ENCODE assay signal across 25 cellular contexts in genomic region chr6:10343320-10343719, GRCh38.
DNase-seq lines count a peak whose midpoint lies in the region; ATAC-seq and TF ChIP-seq lines count a peak whose summit lies in the region.
"Had no signal": no experiment of that assay in that cellular context is flagged by ENCODE, and none has a peak within 500 bp of the region (broad histone marks: within the 10 kb centered on the region; RNA-seq: fewer than 3 reads in every experiment).

No MANE protein-coding gene starts in this region.

- no peak overlapping the region for H3K27ac Mint-ChIP-seq in GM23338
- H3K27ac Mint-ChIP-seq in endodermal cell, result no peak overlapping the region
- H3K27ac Mint-ChIP-seq in activated naive CD4-positive, alpha-beta T cell treated with anti-CD3 and anti-CD28 coated beads for 36 hours, result no peak overlapping the region
- no peak overlapping the region for H3K27ac Mint-ChIP-seq in effector memory CD8-positive, alpha-beta T cell
- H3K27ac Mint-ChIP-seq: activated CD4-positive, alpha-beta T cell treated with anti-CD3 and anti-CD28 coated beads for 36 hours; activated naive CD8-positive, alpha-beta T cell treated with anti-CD3 and anti-CD28 coated beads, Interleukin-2, amount 10 ng/mL, durations not matched to agents 7 days and 5 days; natural killer cell treated with Interleukin-12 subunit alpha and Interleukin-12 subunit beta and Interleukin-15 and Interleukin-18, amount 100 ng/mL, for 72 hours; stimulated activated memory B cell treated with anti-CD40 and anti-IgM and Interleukin-4, amounts not matched to agents 10 μg/mL and 1 μg/mL and 100 μg/mL, for 72 hours; T-helper 17 cell had no signal

- H3K79me2 ChIP-seq in GM23338 (replicated peaks; ENCODE audit: insufficient read depth), result no peaks in the 10 kb centered on the region

- no peaks in the 10 kb centered on the region for H3K27me3 ChIP-seq in GM23338 (ENCODE audit: insufficient read depth)
- no peaks in the 10 kb centered on the region for H3K27me3 ChIP-seq in endodermal cell (ENCODE audit: control insufficient read depth, insufficient read depth, low read length, poor library complexity, severe bottlenecking)
- H3K27me3 ChIP-seq: transverse colon had no signal

- no peaks in the 10 kb centered on the region for H3K9me3 Mint-ChIP-seq in GM23338
- H3K9me3 Mint-ChIP-seq in endodermal cell, result no peaks in the 10 kb centered on the region
- no peaks in the 10 kb centered on the region for H3K9me3 Mint-ChIP-seq in activated naive CD4-positive, alpha-beta T cell treated with anti-CD3 and anti-CD28 coated beads for 36 hours
- peaks cover 0 to 11% of the 10 kb centered on the region in 2 donors for H3K9me3 Mint-ChIP-seq in effector memory CD8-positive, alpha-beta T cell
- H3K9me3 Mint-ChIP-seq: activated naive CD8-positive, alpha-beta T cell treated with anti-CD3 and anti-CD28 coated beads, Interleukin-2, amount 10 ng/mL, durations not matched to agents 7 days and 5 days; natural killer cell treated with Interleukin-12 subunit alpha and Interleukin-12 subunit beta and Interleukin-15 and Interleukin-18, amount 100 ng/mL, for 72 hours had no signal

- no peaks in the 10 kb centered on the region for H3K36me3 ChIP-seq in GM23338 (ENCODE audit: insufficient read depth)
- no peaks in the 10 kb centered on the region for H3K36me3 ChIP-seq in endodermal cell (ENCODE audit: control insufficient read depth, insufficient read depth, low read length)
- H3K36me3 ChIP-seq: transverse colon had no signal

- no peak for DNase-seq in GM23338 (ENCODE audit: low spot score)
- DNase-seq in M059J (ENCODE audit: low read depth), result peak; percentile 17
- peak; percentile 39 for DNase-seq in SK-MEL-5 (ENCODE audit: low read depth, low spot score)
- DNase-seq in endodermal cell, result no peak
- no peak for DNase-seq in H4 (ENCODE audit: low spot score)
- DNase-seq in NCI-H146 (lab: John Stamatoyannopoulos, UW), result no peak
- DNase-seq in activated naive CD4-positive, alpha-beta T cell treated with anti-CD3 and anti-CD28 coated beads for 36 hours, result no peak
- DNase-seq in effector memory CD8-positive, alpha-beta T cell, result no peak
- DNase-seq: ACHN; activated CD4-positive, alpha-beta T cell treated with anti-CD3 and anti-CD28 coated beads for 36 hours; activated gamma-delta T cell; activated naive CD8-positive, alpha-beta T cell treated with anti-CD3 and anti-CD28 coated beads, Interleukin-2, amount 10 ng/mL, durations not matched to agents 7 days and 5 days; aorta; CD8-positive, alpha-beta memory T cell; H7; NCI-H1417; NCI-H2029 treated with DMSO at 0.1 percent for 48 hours; NCI-H345; occipital lobe; RPMI8226; T-helper 17 cell; transverse colon had no signal

- no peak overlapping the region for H3K4me2 ChIP-seq in GM23338

- no peaks in the 10 kb centered on the region for H3K4me1 Mint-ChIP-seq in GM23338
- no peaks in the 10 kb centered on the region for H3K4me1 Mint-ChIP-seq in endodermal cell
- H3K4me1 Mint-ChIP-seq in activated naive CD4-positive, alpha-beta T cell treated with anti-CD3 and anti-CD28 coated beads for 36 hours (ENCODE audit: low read depth), result no peaks in the 10 kb centered on the region
- H3K4me1 Mint-ChIP-seq in effector memory CD8-positive, alpha-beta T cell (ENCODE audit: low read depth in 2 of 2), result no peaks in the 10 kb centered on the region
- H3K4me1 Mint-ChIP-seq: activated CD4-positive, alpha-beta T cell treated with anti-CD3 and anti-CD28 coated beads for 36 hours; activated naive CD8-positive, alpha-beta T cell treated with anti-CD3 and anti-CD28 coated beads, Interleukin-2, amount 10 ng/mL, durations not matched to agents 7 days and 5 days; CD8-positive, alpha-beta memory T cell; stimulated activated memory B cell treated with anti-CD40 and anti-IgM and Interleukin-4, amounts not matched to agents 10 μg/mL and 1 μg/mL and 100 μg/mL, for 72 hours; T-helper 17 cell had no signal

- no peaks in the 10 kb centered on the region for H3K36me3 Mint-ChIP-seq in GM23338 (ENCODE audit: low read depth)
- H3K36me3 Mint-ChIP-seq in endodermal cell (ENCODE audit: low read depth), result no peaks in the 10 kb centered on the region
- H3K36me3 Mint-ChIP-seq in activated naive CD4-positive, alpha-beta T cell treated with anti-CD3 and anti-CD28 coated beads for 36 hours (ENCODE audit: low read depth), result no peaks in the 10 kb centered on the region
- no peaks in the 10 kb centered on the region for H3K36me3 Mint-ChIP-seq in effector memory CD8-positive, alpha-beta T cell (ENCODE audit: insufficient read depth)
- H3K36me3 Mint-ChIP-seq: activated naive CD8-positive, alpha-beta T cell treated with anti-CD3 and anti-CD28 coated beads, Interleukin-2, amount 10 ng/mL, durations not matched to agents 7 days and 5 days; CD8-positive, alpha-beta memory T cell; natural killer cell treated with Interleukin-12 subunit alpha and Interleukin-12 subunit beta and Interleukin-15 and Interleukin-18, amount 100 ng/mL, for 72 hours; stimulated activated memory B cell treated with anti-CD40 and anti-IgM and Interleukin-4, amounts not matched to agents 10 μg/mL and 1 μg/mL and 100 μg/mL, for 72 hours had no signal

- H3K27ac ChIP-seq in GM23338 (ENCODE audit: low read depth), result no peak overlapping the region
- H3K27ac ChIP-seq in endodermal cell (ENCODE audit: low read depth, low read length), result no peak overlapping the region
- H3K27ac ChIP-seq: transverse colon had no signal

- intact Hi-C loops in activated naive CD4-positive, alpha-beta T cell treated with anti-CD3 and anti-CD28 coated beads for 36 hours (cut with micrococcal nuclease), result no loop called here

- no peaks in the 10 kb centered on the region for H3K9me3 ChIP-seq in endodermal cell (ENCODE audit: control insufficient read depth, low read length)
- H3K9me3 ChIP-seq: transverse colon had no signal

- H3K9ac ChIP-seq in endodermal cell (ENCODE audit: extremely low read depth, low read length, poor library complexity, severe bottlenecking), result no peak overlapping the region

- H2AFZ ChIP-seq in GM23338, result no peak overlapping the region

- H3K4me3 ChIP-seq in GM23338 (no peak overlapping the region), endodermal cell (ENCODE audit: low read length) (no peak overlapping the region)
- H3K4me3 ChIP-seq: transverse colon had no signal

- H3K9me2 ChIP-seq in GM23338 (ENCODE audit: insufficient read depth), result no peaks in the 10 kb centered on the region

- TF ChIP-seq CTCF in GM23338 (conservative IDR thresholded peaks at IDR 0.05; ENCODE audit: low read depth in 2 of 2) (peak; percentile 9 to 27; a peak in 1 of 4 replicates), endodermal cell (conservative IDR thresholded peaks at IDR 0.05) (peak; percentile 57)

- no peaks in the 10 kb centered on the region for H3F3A ChIP-seq in GM23338 (replicated peaks; ENCODE audit: low read depth)

- H3K4me3 Mint-ChIP-seq in GM23338, result no peak overlapping the region
- H3K4me3 Mint-ChIP-seq in endodermal cell, result no peak overlapping the region
- H3K4me3 Mint-ChIP-seq in activated naive CD4-positive, alpha-beta T cell treated with anti-CD3 and anti-CD28 coated beads for 36 hours, result no peak overlapping the region
- H3K4me3 Mint-ChIP-seq in effector memory CD8-positive, alpha-beta T cell, result no peak overlapping the region
- H3K4me3 Mint-ChIP-seq: activated CD4-positive, alpha-beta T cell treated with anti-CD3 and anti-CD28 coated beads for 36 hours; activated naive CD8-positive, alpha-beta T cell treated with anti-CD3 and anti-CD28 coated beads, Interleukin-2, amount 10 ng/mL, durations not matched to agents 7 days and 5 days; CD8-positive, alpha-beta memory T cell; natural killer cell treated with Interleukin-12 subunit alpha and Interleukin-12 subunit beta and Interleukin-15 and Interleukin-18, amount 100 ng/mL, for 72 hours; stimulated activated memory B cell treated with anti-CD40 and anti-IgM and Interleukin-4, amounts not matched to agents 10 μg/mL and 1 μg/mL and 100 μg/mL, for 72 hours; T-helper 17 cell had no signal

- in situ Hi-C loops in SK-MEL-5 (cut with HindIII; ENCODE audit: low pct_unique_long_range_greater_than_20kb, low sequenced_read_pairs), result no loop called here

- 71 to 82% methylated on average over 2 to 4 of the region's 4 CpGs for WGBS in endodermal cell (ENCODE audit: insufficient coverage in 1 of 2, insufficient read length in 1 of 2), 2 experiments

- H3K4me1 ChIP-seq in GM23338 (ENCODE audit: insufficient read depth) (no peaks in the 10 kb centered on the region), endodermal cell (ENCODE audit: control insufficient read depth, insufficient read depth, low read length) (no peaks in the 10 kb centered on the region)

- H4K20me1 ChIP-seq in GM23338 (replicated peaks; ENCODE audit: insufficient read depth), result no peaks in the 10 kb centered on the region

- H3K27me3 Mint-ChIP-seq in GM23338 (ENCODE audit: insufficient read depth, low read depth, poor library complexity), result peaks cover 3% of the 10 kb centered on the region
- peaks cover 4% of the 10 kb centered on the region for H3K27me3 Mint-ChIP-seq in endodermal cell (ENCODE audit: insufficient read depth)
- peaks cover 3% of the 10 kb centered on the region for H3K27me3 Mint-ChIP-seq in activated naive CD4-positive, alpha-beta T cell treated with anti-CD3 and anti-CD28 coated beads for 36 hours (ENCODE audit: low read depth)
- peaks cover 0 to 7% of the 10 kb centered on the region in 2 donors for H3K27me3 Mint-ChIP-seq in effector memory CD8-positive, alpha-beta T cell
- H3K27me3 Mint-ChIP-seq: activated naive CD8-positive, alpha-beta T cell treated with anti-CD3 and anti-CD28 coated beads, Interleukin-2, amount 10 ng/mL, durations not matched to agents 7 days and 5 days; stimulated activated memory B cell treated with anti-CD40 and anti-IgM and Interleukin-4, amounts not matched to agents 10 μg/mL and 1 μg/mL and 100 μg/mL, for 72 hours had no signal

- ATAC-seq in GM23338, result no peak
- ATAC-seq in effector memory CD8-positive, alpha-beta T cell (replicated peaks), result no peak
- ATAC-seq: activated CD4-positive, alpha-beta T cell treated with anti-CD3 and anti-CD28 coated beads for 36 hours; left lobe of liver; natural killer cell treated with Interleukin-12 subunit alpha and Interleukin-12 subunit beta and Interleukin-15 and Interleukin-18, amount 100 ng/mL, for 72 hours; stimulated activated memory B cell treated with anti-CD40 and anti-IgM and Interleukin-4, amounts not matched to agents 10 μg/mL and 1 μg/mL and 100 μg/mL, for 72 hours; T-helper 17 cell had no signal

- CTCF ChIA-PET in activated naive CD4-positive, alpha-beta T cell treated with anti-CD3 and anti-CD28 coated beads for 36 hours (lab: Charles Lee), result no interaction called here

TF ChIP-seq in GM23338, 12 proteins besides CTCF, POLR2A, EP300 and RAD21 (continues in another document):
- TF ChIP-seq ZNF331 (CRISPR knock-in tag; IDR thresholded peaks at IDR 0.05; ENCODE audit: low read depth), result no peak

Comparison
In these comparisons a context has a peak if more than half of its experiments do, and no peak if none do; other contexts are left out.
1. DNase-seq: peak in M059J (single experiment) and SK-MEL-5 (single experiment); none in GM23338 (single experiment), endodermal cell (single experiment), H4 (single experiment), NCI-H146 (single experiment), activated naive CD4-positive, alpha-beta T cell treated with anti-CD3 and anti-CD28 coated beads for 36 hours (single experiment) and effector memory CD8-positive, alpha-beta T cell (0 of 3).